18 cellular contexts compared by ENCODE assay signal in the genomic region with DNA sequence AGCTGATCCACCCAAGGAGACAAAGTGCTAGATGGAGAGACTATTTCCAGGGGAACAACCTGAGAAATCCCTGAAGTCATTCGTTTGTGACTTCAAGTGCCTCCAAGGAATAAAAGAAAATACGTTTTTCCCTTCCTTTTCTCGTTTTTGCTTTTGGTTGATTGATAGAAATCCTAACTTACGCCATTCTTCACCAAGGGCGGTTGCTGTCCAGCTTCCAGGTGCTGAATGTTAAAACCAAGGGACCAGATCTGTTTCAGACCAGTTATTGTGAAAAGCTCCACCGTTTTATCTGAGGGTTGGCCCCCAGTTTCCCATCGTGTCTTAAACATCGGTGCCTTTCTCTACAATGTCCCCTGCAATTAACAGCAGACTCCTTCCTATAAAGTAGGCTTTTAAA.
DNase-seq lines count a peak whose midpoint lies in the region; ATAC-seq and TF ChIP-seq lines count a peak whose summit lies in the region.
"Had no signal": no experiment of that assay in that cellular context is flagged by ENCODE, and none has a peak within 500 bp of the region (broad histone marks: within the 10 kb centered on the region; RNA-seq: fewer than 3 reads in every experiment).

No MANE protein-coding gene starts in this region.

- POLR2A ChIA-PET in RWPE1 (lab: Yijun Ruan, JAX; ENCODE audit: low non-redundant PET) = no interaction called here

- intact Hi-C loops in sigmoid colon (cut with DNase I) = no loop called here

- H3K18ac ChIP-seq in mesendoderm (ENCODE audit: low read length) = no peak overlapping the region

- DNase-seq in AG10803 (ENCODE audit: low read depth) (peak; percentile 33), M059J (ENCODE audit: low read depth) (peak; percentile 3), dermis blood vessel endothelial cell (peak; percentile 5), mesendoderm (peak; percentile 57), sigmoid colon (no peak), RWPE1 (ENCODE audit: low spot score) (no peak), NCI-H748 treated with DMSO at 0.1 percent for 48 hours (lab: John Stamatoyannopoulos, UW) (no peak)
- DNase-seq: activated T-cell treated with anti-CD3 and anti-CD28 coated beads, Interleukin-2, amount 50 U/mL, for 1 hour; islet precursor cell; NCI-H446; nucleus accumbens; SIG-M5; stimulated activated CD4-positive, alpha-beta T cell treated with anti-CD3 and anti-CD28 coated beads, Interleukin-2, amount 100 ng/mL, for 24 hours; WERI-Rb-1 had no signal

- no CpG with 5 or more reads among the region's 8 CpGs for WGBS in mesendoderm (ENCODE audit: extremely low coverage, insufficient coverage, low lambda C conversion rate)
- WGBS in sigmoid colon, 2 donors = 7 to 12% methylated on average over 8 of the region's 8 CpGs

- no peaks in the 10 kb centered on the region for H3K79me1 ChIP-seq in mesendoderm (ENCODE audit: low read length)

- no peak overlapping the region for H3K4me3 ChIP-seq in AG10803 (ENCODE audit: low read length)
- no peak overlapping the region for H3K4me3 ChIP-seq in mesendoderm (ENCODE audit: low read length)
- H3K4me3 ChIP-seq in sigmoid colon = no peak overlapping the region
- H3K4me3 ChIP-seq: esophagus muscularis mucosa had no signal

- CTCF ChIA-PET in RWPE1 (lab: Yijun Ruan, JAX) = interaction anchor here (0.6 kb wide), 2 partner anchors 200 to 1601 kb away, joined by 3 read pairs; no protein-coding TSS in a partner anchor

- no peak overlapping the region for H3K56ac ChIP-seq in mesendoderm (ENCODE audit: low read length)

- no peak for ATAC-seq in GM21529 (IDR thresholded peaks at IDR 0.05; ENCODE audit: unreplicated experiment)
- ATAC-seq: stimulated activated effector memory CD8-positive, alpha-beta T cell treated with anti-CD3 and anti-CD28 coated beads, Interleukin-12 subunit alpha, Interleukin-12 subunit beta, amount 100 ng/mL, for 72 hours had no signal

- H3K4me1 ChIP-seq in mesendoderm (ENCODE audit: control insufficient read depth, low read depth, low read length) (no peaks in the 10 kb centered on the region), sigmoid colon (peaks cover 0 to 28% (median 28%) of the 10 kb centered on the region in 4 donors)

- no peak overlapping the region for H3K4me2 ChIP-seq in mesendoderm (ENCODE audit: low read length)

- H3K9me3 ChIP-seq in sigmoid colon = no peaks in the 10 kb centered on the region
- H3K9me3 ChIP-seq: esophagus muscularis mucosa had no signal

- no peak overlapping the region for H2BK5ac ChIP-seq in mesendoderm (ENCODE audit: low read length)

- no peak overlapping the region for H4K5ac ChIP-seq in mesendoderm (ENCODE audit: low read length)

- no peak overlapping the region for H3K9ac ChIP-seq in mesendoderm (ENCODE audit: low read length)

- no peak overlapping the region for H4K8ac ChIP-seq in mesendoderm (ENCODE audit: low read depth, low read length)

- no peak overlapping the region for H3K23ac ChIP-seq in mesendoderm (ENCODE audit: low read length)

- no peak for TF ChIP-seq POLR2A in sigmoid colon (IDR thresholded peaks at IDR 0.05)

- H3K36me3 ChIP-seq in mesendoderm (ENCODE audit: control insufficient read depth, insufficient read depth, low read length) (no peaks in the 10 kb centered on the region), sigmoid colon (no peaks in the 10 kb centered on the region)
- H3K36me3 ChIP-seq: esophagus muscularis mucosa, WERI-Rb-1 had no signal

- no peak overlapping the region for H2AK5ac ChIP-seq in mesendoderm (ENCODE audit: low read length)

- no peak for TF ChIP-seq CTCF in AG10803 (conservative IDR thresholded peaks at IDR 0.05; ENCODE audit: low read length)
- TF ChIP-seq CTCF in sigmoid colon (IDR thresholded peaks at IDR 0.05) = no peak
- TF ChIP-seq CTCF in RWPE1 (conservative IDR thresholded peaks at IDR 0.05; ENCODE audit: low read depth) = no peak

- no peak overlapping the region for H2BK120ac ChIP-seq in mesendoderm (ENCODE audit: low read depth, low read length)

- no peak overlapping the region for H2BK15ac ChIP-seq in mesendoderm (replicated peaks; ENCODE audit: low read depth)

- no peaks in the 10 kb centered on the region for H3K79me2 ChIP-seq in mesendoderm (ENCODE audit: control insufficient read depth, insufficient read depth, low read length)

- H3K27ac ChIP-seq in mesendoderm (ENCODE audit: low read depth, low read length) = no peak overlapping the region
- no peak overlapping the region for H3K27ac ChIP-seq in sigmoid colon
- no peak overlapping the region for H3K27ac ChIP-seq in RWPE1
- H3K27ac ChIP-seq: C4-2B, esophagus muscularis mucosa, WERI-Rb-1 had no signal

- TF ChIP-seq EP300 in sigmoid colon (IDR thresholded peaks at IDR 0.05) = no peak

- no peak overlapping the region for H3K4ac ChIP-seq in mesendoderm (ENCODE audit: low read depth, low read length)

- H3K27me3 ChIP-seq in mesendoderm (ENCODE audit: insufficient read depth, low read length, poor library complexity) (peaks cover 40% of the 10 kb centered on the region), sigmoid colon (peaks cover 13 to 61% (median 40%) of the 10 kb centered on the region in 3 donors)

Comparison
In these comparisons a context has a peak if more than half of its experiments do, and no peak if none do; other contexts are left out.
1. DNase-seq: peak in AG10803 (single experiment), M059J (single experiment), dermis blood vessel endothelial cell (single experiment) and mesendoderm (single experiment); none in sigmoid colon (single experiment), RWPE1 (single experiment) and NCI-H748 treated with DMSO at 0.1 percent for 48 hours (single experiment).